Comparison of ENCODE assay signal across 7 cellular contexts in genomic region chr11:104968856-104969776, GRCh38. TPM values are rescaled to one million over a fixed set of nuclear protein-coding genes. Genes with fewer than 3 reads are reported as not detected.
A peak's percentile ranks its signal among the peaks of the same experiment; 100 is the strongest.
DNase-seq lines count a peak whose midpoint lies in the region; ATAC-seq lines count a peak whose summit lies in the region.

No MANE protein-coding gene starts in this region.

- peak overlapping the region; percentile 40 for H3K27ac ChIP-seq in adipose tissue (ENCODE audit: low read depth, low read length)

- ATAC-seq in GM18511 (IDR thresholded peaks at IDR 0.05; ENCODE audit: unreplicated experiment) (peak; percentile 6), HG02678 (IDR thresholded peaks at IDR 0.05; ENCODE audit: unreplicated experiment) (no peak), HG02981 (IDR thresholded peaks at IDR 0.05; ENCODE audit: unreplicated experiment) (no peak)
- ATAC-seq in stimulated activated naive CD8-positive, alpha-beta T cell treated with anti-CD3 and anti-CD28 coated beads, Interleukin-15, amount 100 ng/mL, for 72 hours, result no peak

- no peaks in the 10 kb centered on the region for H3K27me3 Mint-ChIP-seq in stimulated activated naive CD8-positive, alpha-beta T cell treated with anti-CD3 and anti-CD28 coated beads, Interleukin-15, amount 100 ng/mL, for 72 hours

- peaks cover 31% of the 10 kb centered on the region for H3K4me1 Mint-ChIP-seq in stimulated activated naive CD8-positive, alpha-beta T cell treated with anti-CD3 and anti-CD28 coated beads, Interleukin-15, amount 100 ng/mL, for 72 hours

- DNase-seq in M059J (ENCODE audit: low read depth), result peak; percentile 10
- DNase-seq in iPS-NIHi11 (ENCODE audit: low spot score), result peak; percentile 48
- no peak for DNase-seq in stimulated activated naive CD8-positive, alpha-beta T cell treated with anti-CD3 and anti-CD28 coated beads, Interleukin-15, amount 100 ng/mL, for 72 hours

- peak overlapping the region; percentile 87 to 94 for H3K4me3 Mint-ChIP-seq in stimulated activated naive CD8-positive, alpha-beta T cell treated with anti-CD3 and anti-CD28 coated beads, Interleukin-15, amount 100 ng/mL, for 72 hours

- H3K9me3 Mint-ChIP-seq in stimulated activated naive CD8-positive, alpha-beta T cell treated with anti-CD3 and anti-CD28 coated beads, Interleukin-15, amount 100 ng/mL, for 72 hours, result peaks cover 26 to 27% of the 10 kb centered on the region in 2 donors

- WGBS in adipose tissue, 3 donors, result 46 to 47% (median 47%) methylated on average over 16 of the region's 16 CpGs

- peak overlapping the region in 1 of 2 donors; percentile 96 for H3K27ac Mint-ChIP-seq in stimulated activated naive CD8-positive, alpha-beta T cell treated with anti-CD3 and anti-CD28 coated beads, Interleukin-15, amount 100 ng/mL, for 72 hours

RNA-seq across cellular contexts. Expression of gene CASP4, which starts 0.7 kb away (rescaled TPM):
- total RNA-seq in M059J (2014; rRNA removed; shearing (Covaris generic)), result 149 and 209 TPM in 2 replicates
- 100 to 1,000 TPM in 1 of 3 donors, 10 to 100 TPM in 2; 68.6 to 105 (median 87.4) TPM for polyA plus RNA-seq in adipose tissue

RNA-seq across cellular contexts. Expression of gene CASP5, which starts 53.9 kb away (rescaled TPM):
- not detected in 2 replicates for total RNA-seq in M059J (2014; rRNA removed; shearing (Covaris generic))
- polyA plus RNA-seq in adipose tissue, result 1 to 10 TPM in 1 of 3 donors, under 1 TPM in 2; 0.14 to 1.2 (median 0.51) TPM

Comparison
In these comparisons a context has a peak if more than half of its experiments do, and no peak if none do; other contexts are left out.
1. DNase-seq: peak in M059J (single experiment) and iPS-NIHi11 (single experiment); none in stimulated activated naive CD8-positive, alpha-beta T cell treated with anti-CD3 and anti-CD28 coated beads, Interleukin-15, amount 100 ng/mL, for 72 hours (0 of 2).